8 cellular contexts compared by ENCODE assay signal in genomic region chr1:10975567-10976326, GRCh38. TPM values are rescaled to one million over a fixed set of nuclear protein-coding genes. Genes with fewer than 3 reads are reported as not detected.
DNase-seq lines count a peak whose midpoint lies in the region; ATAC-seq and TF ChIP-seq lines count a peak whose summit lies in the region.

No MANE protein-coding gene starts in this region.

- DNase-seq in Daoy (ENCODE audit: low read depth), result peak; percentile 89
- DNase-seq in NCI-H226, result peak; percentile 44
- DNase-seq in epidermal melanocyte (ENCODE audit: insufficient read length, low spot score), result peak; percentile 81
- peak in 8 of 10 donors; percentile 18 to 93 (median 62) for DNase-seq in posterior cingulate gyrus
- no peak for DNase-seq in NCI-H187 treated with DMSO at 0.1 percent for 48 hours (lab: John Stamatoyannopoulos, UW)
- DNase-seq in activated CD8-positive, alpha-beta T cell treated with anti-CD3 and anti-CD28 coated beads for 36 hours, result no peak

- no peaks in the 10 kb centered on the region for H3K36me3 Mint-ChIP-seq in activated CD8-positive, alpha-beta T cell treated with anti-CD3 and anti-CD28 coated beads for 36 hours (ENCODE audit: low read depth)

- TF ChIP-seq CTCF in activated CD8-positive, alpha-beta T cell treated with anti-CD3 and anti-CD28 coated beads for 36 hours (IDR thresholded peaks at IDR 0.05), result no peak

- no peak overlapping the region for H3K4me3 Mint-ChIP-seq in activated CD8-positive, alpha-beta T cell treated with anti-CD3 and anti-CD28 coated beads for 36 hours

- H3K4me1 Mint-ChIP-seq in activated CD8-positive, alpha-beta T cell treated with anti-CD3 and anti-CD28 coated beads for 36 hours (ENCODE audit: low read depth), result no peaks in the 10 kb centered on the region

- POLR2A ChIA-PET in activated CD8-positive, alpha-beta T cell treated with anti-CD3 and anti-CD28 coated beads for 36 hours (lab: Charles Lee), result no interaction called here

- intact Hi-C loops in posterior cingulate gyrus (cut with DNase I), result no loop called here
- intact Hi-C loops in activated CD8-positive, alpha-beta T cell treated with anti-CD3 and anti-CD28 coated beads for 36 hours (cut with micrococcal nuclease), result no loop called here

- CTCF ChIA-PET in activated CD8-positive, alpha-beta T cell treated with anti-CD3 and anti-CD28 coated beads for 36 hours (lab: Charles Lee), result no interaction called here

- ATAC-seq in activated CD8-positive, alpha-beta T cell treated with anti-CD3 and anti-CD28 coated beads for 36 hours, result no peak
- ATAC-seq in HG03175 (IDR thresholded peaks at IDR 0.05; ENCODE audit: unreplicated experiment), result no peak
- no peak for ATAC-seq in GM18511 (IDR thresholded peaks at IDR 0.05; ENCODE audit: unreplicated experiment)

- H3K27me3 Mint-ChIP-seq in activated CD8-positive, alpha-beta T cell treated with anti-CD3 and anti-CD28 coated beads for 36 hours, result peaks cover 13% of the 10 kb centered on the region

- H3K27ac Mint-ChIP-seq in activated CD8-positive, alpha-beta T cell treated with anti-CD3 and anti-CD28 coated beads for 36 hours, result no peak overlapping the region

- H3K9me3 Mint-ChIP-seq in activated CD8-positive, alpha-beta T cell treated with anti-CD3 and anti-CD28 coated beads for 36 hours, result no peaks in the 10 kb centered on the region

RNA-seq across cellular contexts. Expression of gene TARDBP, which starts 36.7 kb away (rescaled TPM):
- 102 and 107 TPM in 2 replicates for total RNA-seq in Daoy (2014; rRNA removed; shearing (Covaris generic))
- total RNA-seq in activated CD8-positive, alpha-beta T cell treated with anti-CD3 and anti-CD28 coated beads for 36 hours, result 100 to 1,000 TPM; 152 to 163 TPM

Comparison
In these comparisons a context has a peak if more than half of its experiments do, and no peak if none do; other contexts are left out.
1. DNase-seq: peak in Daoy (single experiment), NCI-H226 (single experiment), epidermal melanocyte (single experiment) and posterior cingulate gyrus (8 of 10); none in NCI-H187 treated with DMSO at 0.1 percent for 48 hours (single experiment) and activated CD8-positive, alpha-beta T cell treated with anti-CD3 and anti-CD28 coated beads for 36 hours (single experiment).